ENCODE assay signal across 8 cellular contexts in the genomic region with DNA sequence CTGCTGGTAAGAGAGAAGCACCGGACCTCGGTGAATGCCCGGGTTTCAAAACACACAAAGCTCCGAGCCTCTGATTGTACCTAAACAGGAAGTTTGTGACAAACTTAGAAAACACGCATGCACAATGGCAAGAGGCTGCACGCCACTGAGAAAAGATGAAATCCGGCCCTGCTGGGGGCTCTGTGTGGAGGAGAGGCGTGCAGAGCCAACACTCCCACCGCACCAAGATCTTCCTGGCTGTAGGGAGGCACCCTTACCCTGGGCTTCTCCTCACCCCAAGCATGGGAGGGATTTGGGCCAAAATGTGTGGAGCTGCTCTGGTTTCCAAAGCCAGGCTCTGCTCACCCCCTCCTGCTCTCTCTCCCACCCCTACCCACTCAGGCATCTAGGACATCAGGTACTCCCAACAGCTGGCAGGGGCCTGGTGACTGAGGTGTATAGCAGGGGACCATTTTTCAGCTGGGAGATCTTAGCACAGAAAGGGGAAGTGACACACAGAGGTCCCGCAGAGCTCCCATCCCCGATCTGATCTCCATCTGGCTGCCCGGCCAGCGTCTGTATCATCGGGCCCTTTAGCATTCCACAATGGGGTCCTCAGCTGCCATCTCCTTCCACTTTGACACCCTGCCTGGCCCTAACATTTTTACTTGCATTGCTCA.
DNase-seq lines count a peak whose midpoint lies in the region; ATAC-seq and TF ChIP-seq lines count a peak whose summit lies in the region.

No MANE protein-coding gene starts in this region.

- H3K4me1 ChIP-seq in OCI-LY1 (ENCODE audit: insufficient read depth, low read length, severe bottlenecking): peaks cover 13% of the 10 kb centered on the region
- H3K4me1 ChIP-seq in testis: peaks cover 68% of the 10 kb centered on the region

- H4K20me1 ChIP-seq in OCI-LY1 (ENCODE audit: insufficient read depth, low read length): no peaks in the 10 kb centered on the region

- H3K9ac ChIP-seq in OCI-LY1 (ENCODE audit: low read length): no peak overlapping the region

- H3K27me3 Mint-ChIP-seq in osteocyte (ENCODE audit: unreplicated experiment): no peaks in the 10 kb centered on the region

- intact Hi-C loops in testis (cut with DNase I; ENCODE audit: low total_unique reads): no loop called here

- H3K4me2 ChIP-seq in OCI-LY1 (ENCODE audit: low read length): peak overlapping the region; percentile 42; the same call in 1 of the 2 replicates

- no peaks in the 10 kb centered on the region; the same call in 1 of the 2 replicates for H3K27me3 ChIP-seq in OCI-LY1 (ENCODE audit: insufficient read depth, low read length)
- H3K27me3 ChIP-seq in testis: no peaks in the 10 kb centered on the region

- TF ChIP-seq CTCF in GM13976 (IDR thresholded peaks at IDR 0.05; ENCODE audit: borderline replicate concordance, control extremely low read depth, extremely low read depth, insufficient read depth, missing control alignments): no peak
- no peak for TF ChIP-seq CTCF in OCI-LY1 (IDR thresholded peaks at IDR 0.05; ENCODE audit: low read length)
- no peak for TF ChIP-seq CTCF in testis (IDR thresholded peaks at IDR 0.05)
- no peak for TF ChIP-seq CTCF in osteocyte (IDR thresholded peaks at IDR 0.05)

- H3K4me3 ChIP-seq in OCI-LY1 (ENCODE audit: low read depth, low read length, poor library complexity, severe bottlenecking): no peak overlapping the region
- no peak overlapping the region for H3K4me3 ChIP-seq in testis

- no peaks in the 10 kb centered on the region for H3K9me2 ChIP-seq in OCI-LY1 (ENCODE audit: low read depth, low read length)

- no peak overlapping the region for H3K4me3 Mint-ChIP-seq in osteocyte (ENCODE audit: unreplicated experiment)

- ATAC-seq in GM21723 (IDR thresholded peaks at IDR 0.05; ENCODE audit: unreplicated experiment) (peak; percentile 69), esophagus mucosa (peak; percentile 8)

- H3K36me3 Mint-ChIP-seq in osteocyte (ENCODE audit: unreplicated experiment): peaks cover 1% of the 10 kb centered on the region

- H3K36me3 ChIP-seq in OCI-LY1 (ENCODE audit: insufficient read depth, low read length) (no peaks in the 10 kb centered on the region), testis (ENCODE audit: low read depth, missing control alignments) (no peaks in the 10 kb centered on the region)

- peaks cover 10% of the 10 kb centered on the region for H3K4me1 Mint-ChIP-seq in osteocyte (ENCODE audit: unreplicated experiment)

- H2AFZ ChIP-seq in OCI-LY1 (ENCODE audit: low read length): no peak overlapping the region

- TF ChIP-seq POLR2A in testis (IDR thresholded peaks at IDR 0.05): no peak

- H3K27ac Mint-ChIP-seq in osteocyte (ENCODE audit: unreplicated experiment): no peak overlapping the region

- WGBS in testis, 2 donors: 52 to 61% methylated on average over 14 of the region's 14 CpGs

- in situ Hi-C loops in GM13976 (cut with MboI; ENCODE audit: low sequenced_read_pairs, unreplicated experiment): no loop called here

- H3K9me3 Mint-ChIP-seq in osteocyte (ENCODE audit: unreplicated experiment): no peaks in the 10 kb centered on the region

- H3K9me3 ChIP-seq in OCI-LY1 (ENCODE audit: low read length) (no peaks in the 10 kb centered on the region), testis (no peaks in the 10 kb centered on the region)

- no peak overlapping the region for H3K27ac ChIP-seq in OCI-LY1 (ENCODE audit: low read depth, low read length, poor library complexity, severe bottlenecking)
- H3K27ac ChIP-seq in testis: peak overlapping the region; percentile 26 to 28

- no peaks in the 10 kb centered on the region for H3F3A ChIP-seq in OCI-LY1 (ENCODE audit: insufficient read depth, low read length)

- no peaks in the 10 kb centered on the region for H3K79me2 ChIP-seq in OCI-LY1 (ENCODE audit: insufficient read depth, low read length)

- DNase-seq in GM13976 (ENCODE audit: low spot score) (peak; percentile 74), testis (no peak), DMS79 treated with DMSO at 0.1 percent for 48 hours (lab: John Stamatoyannopoulos, UW) (no peak), osteocyte (ENCODE audit: extremely low spot score, unreplicated experiment) (no peak)
- DNase-seq in effector CD4-positive, alpha-beta T cell: no peak
